Comparison of ENCODE assay signal across 8 cellular contexts in the genomic region with DNA sequence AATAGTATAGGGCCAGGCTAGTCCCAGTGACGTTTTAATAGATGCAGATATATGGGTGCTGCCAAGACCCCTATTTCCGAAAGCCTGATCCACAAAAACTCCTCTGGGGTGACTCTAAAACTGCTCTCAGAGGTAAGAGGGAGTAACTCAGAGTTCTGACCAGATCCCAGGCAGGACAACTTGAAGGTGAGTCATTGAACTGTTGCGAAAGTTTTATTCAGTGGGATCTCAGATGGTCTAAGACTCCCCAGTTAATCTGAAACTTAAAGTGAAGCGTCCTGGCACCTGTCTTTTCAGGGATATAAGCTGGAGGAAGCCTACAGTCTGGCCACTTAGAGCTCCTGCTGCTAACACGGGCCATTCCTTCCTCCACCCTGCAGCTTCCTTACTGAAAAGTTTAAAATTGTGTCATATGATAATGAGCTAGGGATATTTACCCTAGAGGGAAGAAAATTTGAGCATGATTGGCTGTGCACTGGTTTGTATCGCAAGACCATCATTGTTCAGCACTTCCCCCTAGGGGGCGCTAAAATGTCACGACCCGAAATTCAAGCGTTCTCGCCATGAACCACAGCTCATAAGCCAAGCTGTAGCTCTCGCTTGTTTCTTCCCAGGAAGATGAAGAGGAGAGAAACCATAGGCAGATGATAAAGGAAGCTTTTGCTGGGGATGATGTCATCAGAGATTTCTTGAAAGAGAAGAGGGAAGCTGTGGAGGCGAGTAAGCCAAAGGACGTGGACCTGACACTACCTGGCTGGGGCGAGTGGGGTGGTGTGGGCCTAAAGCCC. TPM values are rescaled to one million over a fixed set of nuclear protein-coding genes. Genes with fewer than 3 reads are reported as not detected.
DNase-seq lines count a peak whose midpoint lies in the region; ATAC-seq and TF ChIP-seq lines count a peak whose summit lies in the region.

No MANE protein-coding gene starts in this region.

- H3K27ac ChIP-seq in lung (ENCODE audit: low read depth in 1 of 2, low read length in 1 of 2): no peak overlapping the region

- H3K4me1 ChIP-seq in lung (ENCODE audit: control insufficient read depth in 2 of 2, insufficient read depth in 2 of 2, low read length in 2 of 2): no peaks in the 10 kb centered on the region

- peaks cover 5% of the 10 kb centered on the region for H3K4me1 Mint-ChIP-seq in activated CD4-positive, alpha-beta T cell treated with anti-CD3 and anti-CD28 coated beads, Interleukin-2, amount 10 ng/mL, durations not matched to agents 24 days and 14 days

- H3K4me3 Mint-ChIP-seq in activated CD4-positive, alpha-beta T cell treated with anti-CD3 and anti-CD28 coated beads, Interleukin-2, amount 10 ng/mL, durations not matched to agents 24 days and 14 days: no peak overlapping the region

- peaks cover 16 to 28% of the 10 kb centered on the region in 2 donors for H3K36me3 ChIP-seq in lung (ENCODE audit: control insufficient read depth in 2 of 2, insufficient read depth in 2 of 2, low read length in 2 of 2)

- TF ChIP-seq CTCF in lung (IDR thresholded peaks at IDR 0.05; ENCODE audit: control extremely low read depth, extremely low read depth): peak; percentile 56

- no peaks in the 10 kb centered on the region for H3K27me3 Mint-ChIP-seq in activated CD4-positive, alpha-beta T cell treated with anti-CD3 and anti-CD28 coated beads, Interleukin-2, amount 10 ng/mL, durations not matched to agents 24 days and 14 days

- DNase-seq in COLO668 (lab: John Stamatoyannopoulos, UW; ENCODE audit: unreplicated experiment) (peak; percentile 39), NCI-H2227 (lab: John Stamatoyannopoulos, UW; ENCODE audit: unreplicated experiment) (peak; percentile 88), dedifferentiated amniotic fluid mesenchymal stem cell (ENCODE audit: extremely low spot score) (peak; percentile 71), lung (ENCODE audit: low spot score) (peak; percentile 75)
- peak; percentile 90 for DNase-seq in activated CD4-positive, alpha-beta T cell treated with anti-CD3 and anti-CD28 coated beads, Interleukin-2, amount 10 ng/mL, durations not matched to agents 24 days and 14 days
- DNase-seq in stimulated activated CD8-positive, alpha-beta memory T cell treated with anti-CD3 and anti-CD28 coated beads, Interleukin-15, amount 100 ng/mL, for 1 hour (ENCODE audit: low read depth): peak; percentile 53

- no peaks in the 10 kb centered on the region for H3K27me3 ChIP-seq in lung (ENCODE audit: control insufficient read depth, insufficient read depth)

- intact Hi-C loops in activated CD4-positive, alpha-beta T cell treated with anti-CD3 and anti-CD28 coated beads, Interleukin-2, amount 10 ng/mL, durations not matched to agents 24 days and 14 days (cut with micrococcal nuclease): loop anchor here (1.0 to 10.0 kb wide), 3 partner anchors 103 to 269 kb away; no protein-coding TSS in a partner anchor

- no peak overlapping the region for H3K4me3 ChIP-seq in lung

- no peak overlapping the region for H3K27ac Mint-ChIP-seq in activated CD4-positive, alpha-beta T cell treated with anti-CD3 and anti-CD28 coated beads, Interleukin-2, amount 10 ng/mL, durations not matched to agents 24 days and 14 days

- peaks cover 0 to 2% of the 10 kb centered on the region in 2 donors for H3K9me3 ChIP-seq in lung (ENCODE audit: control insufficient read depth in 2 of 2, insufficient read depth in 1 of 2, low read length in 1 of 2)

- 36 to 37% methylated on average over 13 to 15 of the region's 15 CpGs for WGBS in lung, 2 donors

- peaks cover 46% of the 10 kb centered on the region for H3K36me3 Mint-ChIP-seq in activated CD4-positive, alpha-beta T cell treated with anti-CD3 and anti-CD28 coated beads, Interleukin-2, amount 10 ng/mL, durations not matched to agents 24 days and 14 days (ENCODE audit: low read depth)

- H3K9me3 Mint-ChIP-seq in activated CD4-positive, alpha-beta T cell treated with anti-CD3 and anti-CD28 coated beads, Interleukin-2, amount 10 ng/mL, durations not matched to agents 24 days and 14 days: no peaks in the 10 kb centered on the region

- ATAC-seq in GM21786 (IDR thresholded peaks at IDR 0.05; ENCODE audit: unreplicated experiment) (peak; percentile 62), lung (ENCODE audit: insufficient read depth, low FRiP score) (peak; percentile 71), HG03025 (IDR thresholded peaks at IDR 0.05; ENCODE audit: low FRiP score, unreplicated experiment) (no peak)

RNA-seq across cellular contexts. Expression of gene UTP14A, which starts 19.5 kb away (rescaled TPM):
- total RNA-seq in activated CD4-positive, alpha-beta T cell treated with anti-CD3 and anti-CD28 coated beads, Interleukin-2, amount 10 ng/mL, durations not matched to agents 24 days and 14 days: 57.9 and 58.1 TPM in 2 replicates
- total RNA-seq in lung: 10 to 100 TPM; 11.7 to 14.0 TPM
- 10 to 100 TPM; 10.2 to 13.4 TPM for polyA plus RNA-seq in lung

RNA-seq across cellular contexts. Expression of gene BCORL1, which starts 56.9 kb away (rescaled TPM):
- total RNA-seq in activated CD4-positive, alpha-beta T cell treated with anti-CD3 and anti-CD28 coated beads, Interleukin-2, amount 10 ng/mL, durations not matched to agents 24 days and 14 days: 8.0 and 9.2 TPM in 2 replicates
- 10 to 100 TPM; 10.9 to 11.8 TPM for total RNA-seq in lung
- polyA plus RNA-seq in lung: 1 to 10 TPM; 2.3 to 3.2 TPM

Comparison
In these comparisons a context has a peak if more than half of its experiments do, and no peak if none do; other contexts are left out.
1. DNase-seq: peak in every context shown above with its lines; median percentile 90 in activated CD4-positive, alpha-beta T cell treated with anti-CD3 and anti-CD28 coated beads, Interleukin-2, amount 10 ng/mL, durations not matched to agents 24 days and 14 days; 88 in NCI-H2227; 75 in lung; 71 in dedifferentiated amniotic fluid mesenchymal stem cell; 53 in stimulated activated CD8-positive, alpha-beta memory T cell treated with anti-CD3 and anti-CD28 coated beads, Interleukin-15, amount 100 ng/mL, for 1 hour; 39 in COLO668.